ENCODE assay signal across 8 cellular contexts in the genomic region with DNA sequence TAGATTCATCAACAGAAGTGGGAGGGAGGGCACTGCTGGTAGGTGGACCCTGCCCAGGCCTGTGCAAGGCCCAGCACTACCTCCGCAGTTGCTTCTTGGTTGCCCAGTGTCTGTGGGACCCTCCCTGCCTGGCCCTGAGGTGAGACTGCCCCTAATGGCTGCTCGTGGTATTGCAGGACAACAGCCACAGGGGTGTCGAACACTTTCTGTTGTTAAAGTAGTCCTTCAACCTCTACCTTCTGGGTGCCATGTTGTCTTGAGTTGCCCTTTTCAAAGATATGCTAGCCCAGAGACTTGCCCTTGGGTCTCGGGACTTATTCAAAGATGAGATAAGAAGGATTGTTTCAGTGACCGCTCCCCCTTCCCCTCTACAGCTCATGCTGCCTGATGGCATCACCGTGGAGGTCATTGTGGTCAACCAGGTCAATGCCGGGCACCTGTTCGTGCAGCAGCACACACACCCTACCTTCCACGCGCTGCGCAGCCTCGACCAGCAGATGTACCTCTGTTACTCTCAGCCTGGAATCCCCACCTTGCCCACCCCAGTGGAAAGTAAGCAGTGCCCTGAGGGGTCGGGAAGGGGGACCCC. TPM values are rescaled to one million over a fixed set of nuclear protein-coding genes. Genes with fewer than 3 reads are reported as not detected.
DNase-seq lines count a peak whose midpoint lies in the region; ATAC-seq and TF ChIP-seq lines count a peak whose summit lies in the region.

No MANE protein-coding gene starts in this region.

- H3K9me2 ChIP-seq in PC-9 (ENCODE audit: insufficient read depth): no peaks in the 10 kb centered on the region

- H4K20me1 ChIP-seq in PC-9 (ENCODE audit: insufficient read depth): 0 out of 2 replicates have a peak, but pooled peaks cover 3% of the 10 kb centered on the region

- no TSS peak for BruUV-seq in PC-9 (replicated peaks; lab: Mats Ljungman, UMichigan)

- no peaks in the 10 kb centered on the region for H3K9me3 ChIP-seq in PC-9 (ENCODE audit: insufficient read depth, low read depth)

- no peak overlapping the region for H3K27ac ChIP-seq in PC-9

- no peak overlapping the region for H2AFZ ChIP-seq in PC-9

- no peaks in the 10 kb centered on the region for H3K27me3 ChIP-seq in PC-9 (ENCODE audit: insufficient read depth, low read depth)

- TF ChIP-seq CTCF in PC-9 (conservative IDR thresholded peaks at IDR 0.05): peak; percentile 98

- no peak overlapping the region for H3K4me3 ChIP-seq in PC-9

- H3K79me2 ChIP-seq in PC-9 (ENCODE audit: low read depth): peaks cover 3% of the 10 kb centered on the region; the same call in 1 of the 2 replicates

- POLR2A ChIA-PET in PC-9 (lab: Charles Lee; ENCODE audit: unreplicated experiment): no interaction called here

- CTCF ChIA-PET in PC-9 (lab: Charles Lee): no interaction called here

- H3K4me1 ChIP-seq in PC-9 (replicated peaks; ENCODE audit: insufficient read depth): no peaks in the 10 kb centered on the region

- peak; percentile 3 for ATAC-seq in left ventricle myocardium superior
- no peak for ATAC-seq in HG03342 (IDR thresholded peaks at IDR 0.05; ENCODE audit: unreplicated experiment)

- intact Hi-C loops in PC-9 (cut with micrococcal nuclease; ENCODE audit: unreplicated experiment): no loop called here
- intact Hi-C loops in left ventricle myocardium superior (cut with micrococcal nuclease): no loop called here

- H3F3A ChIP-seq in PC-9 (ENCODE audit: insufficient read depth, low read depth): no peaks in the 10 kb centered on the region; the same call in 1 of the 2 replicates

- DNase-seq in activated gamma-delta T cell treated with Interleukin-2 at 50 U/mL for 16 hours (peak; percentile 63), activated gamma-delta T cell (lab: John Stamatoyannopoulos, UW) (no peak), PC-9 (peak in 1 of 2 experiments; percentile 43), left ventricle myocardium superior (peak; percentile 66), SIG-M5 (lab: John Stamatoyannopoulos, UW) (no peak)
- peak; percentile 43 for DNase-seq in activated T-helper 9 cell treated with anti-CD3 and anti-CD28 coated beads, Interleukin-2, amount 50 U/mL, for 16 hours (ENCODE audit: low read depth)
- peak; percentile 73 for DNase-seq in stimulated activated CD4-positive, alpha-beta T cell treated with anti-CD3 and anti-CD28 coated beads, Interleukin-15, amount 100 ng/mL, for 24 hours

- H3K36me3 ChIP-seq in PC-9 (ENCODE audit: low read depth): peaks cover 22% of the 10 kb centered on the region; the same call in 1 of the 2 replicates

- H3K4me2 ChIP-seq in PC-9: no peak overlapping the region

RNA-seq across cellular contexts. Expression of a gene that starts 29.1 kb away (rescaled TPM):
- 29.8 and 34.9 TPM in 2 replicates for total RNA-seq in PC-9 (2021)
- total RNA-seq in left ventricle myocardium superior: 282 TPM

Comparison
In these comparisons a context has a peak if more than half of its experiments do, and no peak if none do; other contexts are left out.
1. DNase-seq: peak in activated gamma-delta T cell treated with Interleukin-2 at 50 U/mL for 16 hours (single experiment), activated T-helper 9 cell treated with anti-CD3 and anti-CD28 coated beads, Interleukin-2, amount 50 U/mL, for 16 hours (single experiment), left ventricle myocardium superior (single experiment) and stimulated activated CD4-positive, alpha-beta T cell treated with anti-CD3 and anti-CD28 coated beads, Interleukin-15, amount 100 ng/mL, for 24 hours (single experiment); none in activated gamma-delta T cell (single experiment) and SIG-M5 (single experiment).